In the genomic region with DNA sequence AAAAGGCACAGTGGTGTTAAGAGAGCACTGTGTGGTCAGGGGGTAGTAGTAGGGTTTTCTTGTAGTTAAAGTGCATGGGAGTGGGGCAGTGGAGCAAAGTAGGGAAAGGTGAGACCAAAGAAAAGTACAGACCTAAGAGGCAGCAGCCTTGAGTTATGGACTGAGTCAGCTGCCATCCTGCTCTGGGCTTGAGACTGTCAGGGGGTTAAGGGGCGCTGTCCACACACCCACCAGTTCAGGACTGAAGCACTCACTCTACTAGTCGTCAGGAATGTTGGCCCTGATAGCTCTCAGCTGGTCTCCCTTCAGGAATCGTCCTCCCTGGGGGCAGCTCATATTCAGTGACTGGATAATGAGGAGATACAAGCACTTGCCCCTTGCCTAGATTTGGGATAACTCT, we compare ENCODE assay signal across 19 cellular contexts. TPM values are rescaled to one million over a fixed set of nuclear protein-coding genes. Genes with fewer than 3 reads are reported as not detected.
DNase-seq lines count a peak whose midpoint lies in the region; ATAC-seq and TF ChIP-seq lines count a peak whose summit lies in the region.
"Had no signal": no experiment of that assay in that cellular context is flagged by ENCODE, and none has a peak within 500 bp of the region (broad histone marks: within the 10 kb centered on the region; RNA-seq: fewer than 3 reads in every experiment).

No MANE protein-coding gene starts in this region.

- H3K36me3 Mint-ChIP-seq in T-helper 1 cell treated with Interleukin-12 subunit alpha and Interleukin-12 subunit beta and Interleukin-4 antibody, amounts not matched to agents 30 μg/mL and 1 μg/mL, for 36 hours (ENCODE audit: low read depth) = peaks cover 15% of the 10 kb centered on the region
- H3K36me3 Mint-ChIP-seq in naive thymus-derived CD4-positive, alpha-beta T cell = peaks cover 0 to 14% (median 0%) of the 10 kb centered on the region in 5 donors

- no peak for DNase-seq in T-helper 1 cell
- peak; percentile 7 for DNase-seq in astrocyte of the hippocampus (ENCODE audit: low read depth, low spot score)
- DNase-seq in myocyte (ENCODE audit: low read depth) = peak; percentile 30
- DNase-seq in naive thymus-derived CD4-positive, alpha-beta T cell = no peak
- DNase-seq: amniotic stem cell, cerebellar nuclear complex, DND-41, NCI-H1436, NCI-H345, pancreas, Right ventricle myocardium superior, spleen had no signal

- no peak overlapping the region for H3K4me3 Mint-ChIP-seq in T-helper 1 cell treated with Interleukin-12 subunit alpha and Interleukin-12 subunit beta and Interleukin-4 antibody, amounts not matched to agents 30 μg/mL and 1 μg/mL, for 36 hours
- H3K4me3 Mint-ChIP-seq in naive thymus-derived CD4-positive, alpha-beta T cell = peak overlapping the region in 1 of 10 donors; percentile 4

- no peaks in the 10 kb centered on the region for H3K4me1 ChIP-seq in HEK293 (ENCODE audit: control insufficient read depth, insufficient read depth, low read length)
- H3K4me1 ChIP-seq in naive thymus-derived CD4-positive, alpha-beta T cell (ENCODE audit: control insufficient read depth in 2 of 2, insufficient read depth in 2 of 2, low read length in 2 of 2) = peaks cover 11 to 28% of the 10 kb centered on the region in 2 donors
- H3K4me1 ChIP-seq: BLaER1 treated with 17β-estradiol and CSF1 and Interleukin-3, amounts not matched to agents 10 nM and 100 nM; pancreas had no signal

- intact Hi-C loops in naive thymus-derived CD4-positive, alpha-beta T cell (cut with micrococcal nuclease) = no loop called here

- no peaks in the 10 kb centered on the region for H3K36me3 ChIP-seq in HEK293 (ENCODE audit: control insufficient read depth in 2 of 2, insufficient read depth in 1 of 2, low read length in 2 of 2)
- no peaks in the 10 kb centered on the region for H3K36me3 ChIP-seq in naive thymus-derived CD4-positive, alpha-beta T cell (ENCODE audit: control insufficient read depth in 2 of 3, insufficient read depth in 3 of 3, low read length in 3 of 3)
- H3K36me3 ChIP-seq: BLaER1 treated with 17β-estradiol and CSF1 and Interleukin-3, amounts not matched to agents 10 nM and 100 nM; pancreas; spleen had no signal

- no peak for TF ChIP-seq CTCF in HEK293 (tag by site-specific recombination; IDR thresholded peaks at IDR 0.05)

- CTCF ChIA-PET in HEK293 (lab: Yijun Ruan, JAX) = interaction anchor here (0.5 kb wide), 1 partner anchor 35 kb away, joined by 3 read pairs; no protein-coding TSS in a partner anchor
- CTCF ChIA-PET in naive thymus-derived CD4-positive, alpha-beta T cell (lab: Charles Lee) = interaction anchor here (1.0 kb wide), 1 partner anchor 12 kb away, joined by 3 read pairs; no protein-coding TSS in a partner anchor

- POLR2A ChIA-PET in HEK293 (lab: Yijun Ruan, JAX) = no interaction called here
- POLR2A ChIA-PET in naive thymus-derived CD4-positive, alpha-beta T cell (lab: Charles Lee) = no interaction called here

- H3K27ac ChIP-seq in HEK293 (ENCODE audit: extremely low read depth, low read depth, low read length) = no peak overlapping the region
- no peak overlapping the region for H3K27ac ChIP-seq in naive thymus-derived CD4-positive, alpha-beta T cell (ENCODE audit: low read depth, low read length)
- H3K27ac ChIP-seq: 22Rv1; BLaER1 treated with 17β-estradiol and CSF1 and Interleukin-3, amounts not matched to agents 10 nM and 100 nM; pancreas; spleen had no signal

- no peak overlapping the region for H3K4me3 ChIP-seq in HEK293 (ENCODE audit: low read depth, low read length)
- no peak overlapping the region for H3K4me3 ChIP-seq in naive thymus-derived CD4-positive, alpha-beta T cell (ENCODE audit: low read length)
- H3K4me3 ChIP-seq: BLaER1 treated with 17β-estradiol and CSF1 and Interleukin-3, amounts not matched to agents 10 nM and 100 nM; pancreas; spleen had no signal

- peak overlapping the region; percentile 67 for H3K27ac Mint-ChIP-seq in T-helper 1 cell treated with Interleukin-12 subunit alpha and Interleukin-12 subunit beta and Interleukin-4 antibody, amounts not matched to agents 30 μg/mL and 1 μg/mL, for 36 hours
- peak overlapping the region in 4 of 9 donors; percentile 10 to 86 (median 47) for H3K27ac Mint-ChIP-seq in naive thymus-derived CD4-positive, alpha-beta T cell

- ATAC-seq in naive thymus-derived CD4-positive, alpha-beta T cell = no peak
- no peak for ATAC-seq in GM21390 (IDR thresholded peaks at IDR 0.05; ENCODE audit: unreplicated experiment)
- no peak for ATAC-seq in esophagus mucosa
- ATAC-seq: pancreas had no signal

- no peaks in the 10 kb centered on the region for H3K9me3 ChIP-seq in HEK293 (ENCODE audit: control insufficient read depth, insufficient read depth, low read depth, low read length)
- H3K9me3 ChIP-seq in naive thymus-derived CD4-positive, alpha-beta T cell (ENCODE audit: control insufficient read depth in 2 of 3, low read length in 3 of 3) = no peaks in the 10 kb centered on the region
- H3K9me3 ChIP-seq: pancreas, spleen had no signal

- peaks cover 44% of the 10 kb centered on the region for H3K4me1 Mint-ChIP-seq in T-helper 1 cell treated with Interleukin-12 subunit alpha and Interleukin-12 subunit beta and Interleukin-4 antibody, amounts not matched to agents 30 μg/mL and 1 μg/mL, for 36 hours (ENCODE audit: low read depth)
- H3K4me1 Mint-ChIP-seq in naive thymus-derived CD4-positive, alpha-beta T cell = peaks cover 11 to 45% (median 22%) of the 10 kb centered on the region in 7 donors

- no peaks in the 10 kb centered on the region for H3K27me3 ChIP-seq in naive thymus-derived CD4-positive, alpha-beta T cell (ENCODE audit: control insufficient read depth in 2 of 2, insufficient read depth in 2 of 2, low read length in 2 of 2)
- H3K27me3 ChIP-seq: BLaER1 treated with 17β-estradiol and CSF1 and Interleukin-3, amounts not matched to agents 10 nM and 100 nM; pancreas; spleen had no signal

- H3K9me3 Mint-ChIP-seq in T-helper 1 cell treated with Interleukin-12 subunit alpha and Interleukin-12 subunit beta and Interleukin-4 antibody, amounts not matched to agents 30 μg/mL and 1 μg/mL, for 36 hours = peaks cover 7% of the 10 kb centered on the region
- peaks cover 0 to 6% (median 4%) of the 10 kb centered on the region in 11 donors for H3K9me3 Mint-ChIP-seq in naive thymus-derived CD4-positive, alpha-beta T cell

- no peaks in the 10 kb centered on the region for H3K27me3 Mint-ChIP-seq in T-helper 1 cell treated with Interleukin-12 subunit alpha and Interleukin-12 subunit beta and Interleukin-4 antibody, amounts not matched to agents 30 μg/mL and 1 μg/mL, for 36 hours (ENCODE audit: low read depth)
- H3K27me3 Mint-ChIP-seq in naive thymus-derived CD4-positive, alpha-beta T cell = peaks cover 0 to 3% (median 0%) of the 10 kb centered on the region in 5 donors

TF ChIP-seq in HEK293, 187 proteins besides CTCF, POLR2A, EP300 and RAD21:
- TF ChIP-seq, protein P1, sequence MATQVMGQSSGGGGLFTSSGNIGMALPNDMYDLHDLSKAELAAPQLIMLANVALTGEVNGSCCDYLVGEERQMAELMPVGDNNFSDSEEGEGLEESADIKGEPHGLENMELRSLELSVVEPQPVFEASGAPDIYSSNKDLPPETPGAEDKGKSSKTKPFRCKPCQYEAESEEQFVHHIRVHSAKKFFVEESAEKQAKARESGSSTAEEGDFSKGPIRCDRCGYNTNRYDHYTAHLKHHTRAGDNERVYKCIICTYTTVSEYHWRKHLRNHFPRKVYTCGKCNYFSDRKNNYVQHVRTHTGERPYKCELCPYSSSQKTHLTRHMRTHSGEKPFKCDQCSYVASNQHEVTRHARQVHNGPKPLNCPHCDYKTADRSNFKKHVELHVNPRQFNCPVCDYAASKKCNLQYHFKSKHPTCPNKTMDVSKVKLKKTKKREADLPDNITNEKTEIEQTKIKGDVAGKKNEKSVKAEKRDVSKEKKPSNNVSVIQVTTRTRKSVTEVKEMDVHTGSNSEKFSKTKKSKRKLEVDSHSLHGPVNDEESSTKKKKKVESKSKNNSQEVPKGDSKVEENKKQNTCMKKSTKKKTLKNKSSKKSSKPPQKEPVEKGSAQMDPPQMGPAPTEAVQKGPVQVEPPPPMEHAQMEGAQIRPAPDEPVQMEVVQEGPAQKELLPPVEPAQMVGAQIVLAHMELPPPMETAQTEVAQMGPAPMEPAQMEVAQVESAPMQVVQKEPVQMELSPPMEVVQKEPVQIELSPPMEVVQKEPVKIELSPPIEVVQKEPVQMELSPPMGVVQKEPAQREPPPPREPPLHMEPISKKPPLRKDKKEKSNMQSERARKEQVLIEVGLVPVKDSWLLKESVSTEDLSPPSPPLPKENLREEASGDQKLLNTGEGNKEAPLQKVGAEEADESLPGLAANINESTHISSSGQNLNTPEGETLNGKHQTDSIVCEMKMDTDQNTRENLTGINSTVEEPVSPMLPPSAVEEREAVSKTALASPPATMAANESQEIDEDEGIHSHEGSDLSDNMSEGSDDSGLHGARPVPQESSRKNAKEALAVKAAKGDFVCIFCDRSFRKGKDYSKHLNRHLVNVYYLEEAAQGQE (tag by site-specific recombination; IDR thresholded peaks at IDR 0.05) = peak; percentile 71
- no peak for TF ChIP-seq GFI1B (tag by site-specific recombination; IDR thresholded peaks at IDR 0.05)

RNA-seq across cellular contexts. Expression of a gene that starts 7.9 kb away (rescaled TPM):
- total RNA-seq in myocyte (not detected in 2 replicates), esophagus mucosa (0.40 TPM)
- polyA plus RNA-seq in myocyte (2012) = 0.13 TPM
- total RNA-seq in naive thymus-derived CD4-positive, alpha-beta T cell = 10 to 100 TPM in 2 of 5 experiments, 1 to 10 TPM in 3; 2.1 to 37.3 (median 2.5) TPM
- polyA plus RNA-seq in naive thymus-derived CD4-positive, alpha-beta T cell = under 1 TPM; 0.40 to 0.51 TPM
- polyA plus RNA-seq: keratinocyte, pancreas had no signal

Comparison
In these comparisons a context has a peak if more than half of its experiments do, and no peak if none do; other contexts are left out.
1. DNase-seq: peak in astrocyte of the hippocampus (single experiment) and myocyte (single experiment); none in T-helper 1 cell (0 of 5) and naive thymus-derived CD4-positive, alpha-beta T cell (0 of 9).